ENCODE assay signal across 26 cellular contexts in genomic region chr4:89403826-89404225, GRCh38.
"Had no signal": no experiment of that assay in that cellular context is flagged by ENCODE, and none has a peak within 500 bp of the region (broad histone marks: within the 10 kb centered on the region; RNA-seq: fewer than 3 reads in every experiment).

No MANE protein-coding gene starts in this region.

- DNase-seq: hypothalamus; immature natural killer cell; kidney; left colon; left lung; lower lobe of right lung; mammary epithelial cell; mesenchymal stem cell; naive B cell; natural killer cell; nephron progenitor cell; occipital lobe; psoas muscle; spleen; stimulated activated CD4-positive, alpha-beta T cell treated with anti-CD3 and anti-CD28 coated beads, Interleukin-4, amount 100 ng/mL, for 24 hours; stimulated activated naive CD4-positive, alpha-beta T cell; tibial artery; uterus had no signal

- H3K27me3 ChIP-seq: left lung, neural progenitor cell, neutrophil, right atrium auricular region, spleen, suprapubic skin, tibial artery, uterus had no signal

- H3K9me3 ChIP-seq: left lung, lower lobe of right lung, neutrophil, psoas muscle, right atrium auricular region, spleen, suprapubic skin, thoracic aorta, tibial artery, uterus had no signal

- H3K79me2 ChIP-seq: parathyroid adenoma had no signal

- H3K4me1 ChIP-seq: left lung, lower lobe of right lung, neural progenitor cell, parathyroid adenoma, psoas muscle, right atrium auricular region, suprapubic skin, tibial artery, uterus had no signal

- H2AFZ ChIP-seq: neural progenitor cell, parathyroid adenoma had no signal

- H3K9ac ChIP-seq: neural progenitor cell, parathyroid adenoma had no signal

- H3K36me3 ChIP-seq: left lung, lower lobe of right lung, neural progenitor cell, neutrophil, right atrium auricular region, spleen, suprapubic skin, thoracic aorta, tibial artery, uterus had no signal

- ATAC-seq: left lung; lower lobe of right lung; natural killer cell; psoas muscle; sciatic nerve; stimulated activated effector memory CD8-positive, alpha-beta T cell treated with anti-CD3 and anti-CD28 coated beads, Interleukin-12 subunit alpha, Interleukin-12 subunit beta, amount 100 ng/mL, for 72 hours had no signal

- H3K4me3 ChIP-seq: left lung, lower lobe of right lung, neural progenitor cell, psoas muscle, right atrium auricular region, spleen, suprapubic skin, thoracic aorta, tibial artery, uterus had no signal

- H3K27ac ChIP-seq: left lung, lower lobe of right lung, neural progenitor cell, neutrophil, parathyroid adenoma, psoas muscle, right atrium auricular region, spleen, suprapubic skin, thoracic aorta, tibial artery, uterus had no signal

- H3K4me2 ChIP-seq: neural progenitor cell had no signal
